In genomic region chr9:114738581-114739316, GRCh38 we compare ENCODE assay signal across 9 cellular contexts. TPM values are rescaled to one million over a fixed set of nuclear protein-coding genes. Genes with fewer than 3 reads are reported as not detected.
DNase-seq lines count a peak whose midpoint lies in the region; ATAC-seq and TF ChIP-seq lines count a peak whose summit lies in the region.
"Had no signal": no experiment of that assay in that cellular context is flagged by ENCODE, and none has a peak within 500 bp of the region (broad histone marks: within the 10 kb centered on the region; RNA-seq: fewer than 3 reads in every experiment).

No MANE protein-coding gene starts in this region.

- H3K4me3 ChIP-seq in left ventricle myocardium inferior (no peak overlapping the region), sigmoid colon (no peak overlapping the region)

- DNase-seq in CD14-positive monocyte (ENCODE audit: low spot score) (peak; percentile 87), NCI-H1417 treated with DMSO at 0.1 percent for 48 hours (lab: John Stamatoyannopoulos, UW) (peak; percentile 17), amygdala (lab: John Stamatoyannopoulos, UW) (peak in 45 of 56 donors; percentile 1 to 79 (median 21)), left ventricle myocardium inferior (peak; percentile 56), sigmoid colon (peak; percentile 86)
- peak; percentile 63 for DNase-seq in T-helper 2 cell treated with Interferon-gamma antibody and Interleukin-4, amounts not matched to agents 5 μg/mL and 100 μg/mL, for 36 hours (ENCODE audit: low spot score)

- H3K36me3 ChIP-seq in left ventricle myocardium inferior (no peaks in the 10 kb centered on the region), sigmoid colon (no peaks in the 10 kb centered on the region)

- no peaks in the 10 kb centered on the region for H3K36me3 Mint-ChIP-seq in CD14-positive monocyte
- H3K36me3 Mint-ChIP-seq in T-helper 2 cell treated with Interferon-gamma antibody and Interleukin-4, amounts not matched to agents 5 μg/mL and 100 μg/mL, for 36 hours (ENCODE audit: low read depth), result peaks cover 13% of the 10 kb centered on the region

- ATAC-seq in GM21447 (IDR thresholded peaks at IDR 0.05; ENCODE audit: unreplicated experiment) (peak; percentile 65), GM21367 (IDR thresholded peaks at IDR 0.05; ENCODE audit: unreplicated experiment) (no peak)

- H3K27me3 ChIP-seq in left ventricle myocardium inferior (ENCODE audit: low read depth), result peaks cover 56% of the 10 kb centered on the region
- no peaks in the 10 kb centered on the region for H3K27me3 ChIP-seq in sigmoid colon

- WGBS in sigmoid colon, 2 donors, result 22 to 30% methylated on average over 8 of the region's 8 CpGs

- no peak for TF ChIP-seq POLR2A in sigmoid colon (IDR thresholded peaks at IDR 0.05)

- intact Hi-C loops in CD14-positive monocyte (cut with micrococcal nuclease), result loop anchor here (2.0 to 10.0 kb wide), 6 partner anchors 54 to 276 kb away; partner anchors contain the start of gene TEX48 (in 1 of the 2)
- intact Hi-C loops in left ventricle myocardium inferior (cut with micrococcal nuclease), result loop anchor here (2.0 to 5.0 kb wide), 2 partner anchors 174 to 272 kb away; no protein-coding TSS in a partner anchor
- intact Hi-C loops in sigmoid colon (cut with DNase I), result loop anchor here (1.0 to 5.0 kb wide), 3 partner anchors 174 to 786 kb away; no protein-coding TSS in a partner anchor

- H3K27ac ChIP-seq in left ventricle myocardium inferior (replicated peaks) (no peak overlapping the region), sigmoid colon (no peak overlapping the region)

- H3K27me3 Mint-ChIP-seq in CD14-positive monocyte (ENCODE audit: low read depth in 3 of 3), result peaks cover 0 to 3% (median 2%) of the 10 kb centered on the region in 3 donors
- H3K27me3 Mint-ChIP-seq in T-helper 2 cell treated with Interferon-gamma antibody and Interleukin-4, amounts not matched to agents 5 μg/mL and 100 μg/mL, for 36 hours (ENCODE audit: low read depth), result peaks cover 6% of the 10 kb centered on the region
- H3K27me3 Mint-ChIP-seq: IgD-negative memory B cell had no signal

- TF ChIP-seq CTCF in CD14-positive monocyte (IDR thresholded peaks at IDR 0.05), result peak; percentile 82
- TF ChIP-seq CTCF in left ventricle myocardium inferior (IDR thresholded peaks at IDR 0.05; ENCODE audit: borderline replicate concordance), result peak; percentile 79
- peak; percentile 65 to 80 (median 74) for TF ChIP-seq CTCF in sigmoid colon (IDR thresholded peaks at IDR 0.05)

- H3K4me3 Mint-ChIP-seq in CD14-positive monocyte, result no peak overlapping the region
- peak overlapping the region; percentile 10 for H3K4me3 Mint-ChIP-seq in T-helper 2 cell treated with Interferon-gamma antibody and Interleukin-4, amounts not matched to agents 5 μg/mL and 100 μg/mL, for 36 hours
- H3K4me3 Mint-ChIP-seq: IgD-negative memory B cell had no signal

- H3K4me1 ChIP-seq in left ventricle myocardium inferior (no peaks in the 10 kb centered on the region), sigmoid colon (no peaks in the 10 kb centered on the region)

- no peak for TF ChIP-seq EP300 in sigmoid colon (IDR thresholded peaks at IDR 0.05)

- no peaks in the 10 kb centered on the region for H3K9me3 Mint-ChIP-seq in CD14-positive monocyte
- peaks cover 3% of the 10 kb centered on the region for H3K9me3 Mint-ChIP-seq in T-helper 2 cell treated with Interferon-gamma antibody and Interleukin-4, amounts not matched to agents 5 μg/mL and 100 μg/mL, for 36 hours
- H3K9me3 Mint-ChIP-seq: IgD-negative memory B cell had no signal

- H3K4me1 Mint-ChIP-seq in CD14-positive monocyte, result peaks cover 20% of the 10 kb centered on the region
- peaks cover 40% of the 10 kb centered on the region for H3K4me1 Mint-ChIP-seq in T-helper 2 cell treated with Interferon-gamma antibody and Interleukin-4, amounts not matched to agents 5 μg/mL and 100 μg/mL, for 36 hours (ENCODE audit: low read depth)

- H3K9me3 ChIP-seq in left ventricle myocardium inferior (replicated peaks) (no peaks in the 10 kb centered on the region), sigmoid colon (no peaks in the 10 kb centered on the region)

- peak overlapping the region in 5 of 7 donors; percentile 23 to 85 (median 67) for H3K27ac Mint-ChIP-seq in CD14-positive monocyte
- H3K27ac Mint-ChIP-seq in T-helper 2 cell treated with Interferon-gamma antibody and Interleukin-4, amounts not matched to agents 5 μg/mL and 100 μg/mL, for 36 hours, result peak overlapping the region; percentile 78
- H3K27ac Mint-ChIP-seq: IgD-negative memory B cell had no signal

RNA-seq across cellular contexts. Expression of gene TEX48, which starts 56.8 kb away (rescaled TPM):
- polyA plus RNA-seq in CD14-positive monocyte (not detected), sigmoid colon (not detected)
- total RNA-seq in left ventricle myocardium inferior (not detected), sigmoid colon (not detected)
- polyA plus RNA-seq: IgD-negative memory B cell had no signal

Comparison
In these comparisons a context has a peak if more than half of its experiments do, and no peak if none do; other contexts are left out.
1. DNase-seq: peak in every context shown above with its lines; median percentile 87 in CD14-positive monocyte; 86 in sigmoid colon; 63 in T-helper 2 cell treated with Interferon-gamma antibody and Interleukin-4, amounts not matched to agents 5 μg/mL and 100 μg/mL, for 36 hours; 56 in left ventricle myocardium inferior; 21 in amygdala; 17 in NCI-H1417 treated with DMSO at 0.1 percent for 48 hours.